In genomic region chr11:6481012-6481923, GRCh38 we compare ENCODE assay signal across 8 cellular contexts. TPM values are rescaled to one million over a fixed set of nuclear protein-coding genes. Genes with fewer than 3 reads are reported as not detected.
DNase-seq lines count a peak whose midpoint lies in the region; ATAC-seq and TF ChIP-seq lines count a peak whose summit lies in the region.

Gene ARFIP2 (minus strand): TSS chr11:6481331. CDS start chr11:6480421, 910 bp downstream.
Gene TIMM10B (plus strand): TSS chr11:6481501. CDS start chr11:6481517, 16 bp downstream.

- peaks cover 2% of the 10 kb centered on the region; the same call in 1 of the 2 replicates for H4K20me1 ChIP-seq in PC-9 (ENCODE audit: insufficient read depth)

- H3K4me3 ChIP-seq in Jurkat, Clone E6-1 (ENCODE audit: low read length), result peak within 1 kb of the TSS; percentile 79
- peak within 1 kb of the TSS; percentile 82 for H3K4me3 ChIP-seq in PC-9
- H3K4me3 ChIP-seq in epithelial cell of proximal tubule (ENCODE audit: low read depth, low read length), result peak within 1 kb of the TSS; percentile 99

- 0 out of 2 replicates have a peak, but pooled peaks cover 13% of the 10 kb centered on the region for H3K4me1 ChIP-seq in PC-9 (replicated peaks; ENCODE audit: insufficient read depth)

- H3F3A ChIP-seq in PC-9 (ENCODE audit: insufficient read depth, low read depth), result no peaks in the 10 kb centered on the region

- intact Hi-C loops in PC-9 (cut with micrococcal nuclease; ENCODE audit: unreplicated experiment), result loop anchor here (2.0 kb wide), 1 partner anchor 90 kb away; the partner anchor contains the start of gene SMPD1

- CTCF ChIA-PET in PC-9 (lab: Charles Lee), result no interaction called here

- no peaks in the 10 kb centered on the region for H3K9me2 ChIP-seq in PC-9 (ENCODE audit: insufficient read depth)

- DNase-seq in DMS153 (lab: John Stamatoyannopoulos, UW), result peak; percentile 95
- peak; percentile 94 for DNase-seq in Jurkat, Clone E6-1 (ENCODE audit: low read depth, low spot score)
- peak; percentile 89 to 91 for DNase-seq in PC-9
- DNase-seq in activated T-cell treated with anti-CD3 and anti-CD28 coated beads, Interleukin-2, amount 50 U/mL, for 1 hour, result peak; percentile 93
- peak; percentile 79 for DNase-seq in epithelial cell of proximal tubule (ENCODE audit: low read depth)
- DNase-seq in mucosa of gallbladder (ENCODE audit: low spot score), result peak; percentile 99
- DNase-seq in stimulated activated CD8-positive, alpha-beta memory T cell treated with anti-CD3 and anti-CD28 coated beads, Interleukin-4, amount 100 ng/mL, for 4 hours (ENCODE audit: low read depth in 2 of 2, low spot score in 1 of 2), result peak; percentile 91 to 95

- H3K27ac ChIP-seq in PC-9, result peak within 1 kb of the TSS; percentile 84

- no peaks in the 10 kb centered on the region for H3K9me3 ChIP-seq in PC-9 (ENCODE audit: insufficient read depth, low read depth)

- TF ChIP-seq CTCF in PC-9 (conservative IDR thresholded peaks at IDR 0.05) (no peak), epithelial cell of proximal tubule (conservative IDR thresholded peaks at IDR 0.05; ENCODE audit: low read depth, low read length) (no peak)

- H3K79me2 ChIP-seq in PC-9 (ENCODE audit: low read depth), result peaks cover 48% of the 10 kb centered on the region

- ATAC-seq in GM21619 (IDR thresholded peaks at IDR 0.05; ENCODE audit: unreplicated experiment), result peak; percentile 99

- H3K27me3 ChIP-seq in PC-9 (ENCODE audit: insufficient read depth, low read depth), result no peaks in the 10 kb centered on the region

- POLR2A ChIA-PET in PC-9 (lab: Charles Lee; ENCODE audit: unreplicated experiment), result interaction anchor here (0.5 to 0.7 kb wide), 2 partner anchors 126 to 275 kb away, joined by 3 read pairs; no protein-coding TSS in a partner anchor

- H3K4me2 ChIP-seq in PC-9, result peak within 1 kb of the TSS; percentile 97

- H2AFZ ChIP-seq in PC-9, result peak within 1 kb of the TSS; percentile 79

- H3K36me3 ChIP-seq in PC-9 (ENCODE audit: low read depth), result peaks cover 12% of the 10 kb centered on the region; the same call in 1 of the 2 replicates

- no TSS peak for BruUV-seq in PC-9 (replicated peaks; lab: Mats Ljungman, UMichigan)

RNA-seq across cellular contexts. Expression of gene ARFIP2, which starts in this region (rescaled TPM):
- 63.3 TPM for polyA plus RNA-seq in Jurkat, Clone E6-1 (2012; ENCODE audit: insufficient read depth, insufficient read length)
- total RNA-seq in PC-9 (2021), result 42.7 and 49.5 TPM in 2 replicates
- total RNA-seq in epithelial cell of proximal tubule, result 55.2 and 57.7 TPM in 2 replicates
- 52.5 TPM for total RNA-seq in mucosa of gallbladder

RNA-seq across cellular contexts. Expression of gene TIMM10B, which starts in this region (rescaled TPM):
- 40.5 TPM for polyA plus RNA-seq in Jurkat, Clone E6-1 (2012; ENCODE audit: insufficient read depth, insufficient read length)
- total RNA-seq in PC-9 (2021) (18.5 and 22.3 TPM in 2 replicates), epithelial cell of proximal tubule (27.0 and 34.9 TPM in 2 replicates), mucosa of gallbladder (53.9 TPM)

Comparison
In these comparisons a context has a peak if more than half of its experiments do, and no peak if none do; other contexts are left out.
1. Peak in every context shown above with its lines: DNase-seq, ATAC-seq, H3K4me3 ChIP-seq and H3K27ac ChIP-seq.